ENCODE assay signal across 19 cellular contexts in genomic region chr12:45853550-45853949, GRCh38.
DNase-seq lines count a peak whose midpoint lies in the region; ATAC-seq lines count a peak whose summit lies in the region.
"Had no signal": no experiment of that assay in that cellular context is flagged by ENCODE, and none has a peak within 500 bp of the region (broad histone marks: within the 10 kb centered on the region; RNA-seq: fewer than 3 reads in every experiment).

No MANE protein-coding gene starts in this region.

- no peaks in the 10 kb centered on the region for H3K27me3 ChIP-seq in right cardiac atrium (ENCODE audit: control insufficient read depth, insufficient read depth)
- H3K27me3 ChIP-seq: BLaER1 treated with 17β-estradiol and CSF1 and Interleukin-3, amounts not matched to agents 10 nM and 100 nM had no signal

- peaks cover 54% of the 10 kb centered on the region for H3K36me3 Mint-ChIP-seq in activated CD4-positive, alpha-beta memory T cell treated with anti-CD3 and anti-CD28 coated beads, Interleukin-2, amount 10 ng/mL, durations not matched to agents 7 days and 5 days (ENCODE audit: low read depth)

- H3K9me3 Mint-ChIP-seq in activated CD4-positive, alpha-beta memory T cell treated with anti-CD3 and anti-CD28 coated beads, Interleukin-2, amount 10 ng/mL, durations not matched to agents 7 days and 5 days, result no peaks in the 10 kb centered on the region
- H3K9me3 Mint-ChIP-seq: CD4-positive, alpha-beta T cell; CD8-positive, alpha-beta T cell had no signal

- no peak overlapping the region for H3K27ac Mint-ChIP-seq in activated CD4-positive, alpha-beta memory T cell treated with anti-CD3 and anti-CD28 coated beads, Interleukin-2, amount 10 ng/mL, durations not matched to agents 7 days and 5 days
- H3K27ac Mint-ChIP-seq: B cell; CD4-positive, alpha-beta T cell; CD8-positive, alpha-beta T cell had no signal

- no peak overlapping the region for H3K4me3 Mint-ChIP-seq in activated CD4-positive, alpha-beta memory T cell treated with anti-CD3 and anti-CD28 coated beads, Interleukin-2, amount 10 ng/mL, durations not matched to agents 7 days and 5 days
- H3K4me3 Mint-ChIP-seq: B cell; CD4-positive, alpha-beta T cell; CD8-positive, alpha-beta T cell had no signal

- no peak for DNase-seq in Right ventricle myocardium superior
- no peak for DNase-seq in Right ventricle myocardium inferior (ENCODE audit: missing footprints)
- no peak for DNase-seq in left ventricle myocardium superior
- DNase-seq in right cardiac atrium, result no peak
- DNase-seq in dermis microvascular lymphatic vessel endothelial cell (ENCODE audit: low read depth in 2 of 2), result peak; percentile 43 to 73
- no peak for DNase-seq in activated CD4-positive, alpha-beta memory T cell treated with anti-CD3 and anti-CD28 coated beads, Interleukin-2, amount 10 ng/mL, durations not matched to agents 7 days and 5 days
- no peak for DNase-seq in NCI-H2171 treated with DMSO at 0.1 percent for 48 hours (lab: John Stamatoyannopoulos, UW)
- DNase-seq: AML-193; Caco-2; Calu3; CD4-positive, alpha-beta T cell; CD8-positive, alpha-beta T cell; DMS79 treated with DMSO at 0.1 percent for 48 hours; GF-D8 had no signal

- no peak overlapping the region for H3K27ac ChIP-seq in right cardiac atrium (ENCODE audit: low read length)
- H3K27ac ChIP-seq: 22Rv1; A549; BLaER1 treated with 17β-estradiol and CSF1 and Interleukin-3, amounts not matched to agents 10 nM and 100 nM; C4-2B had no signal

- no peaks in the 10 kb centered on the region for H3K9me3 ChIP-seq in right cardiac atrium (ENCODE audit: control insufficient read depth, low read length)
- H3K9me3 ChIP-seq: A549; BLaER1 treated with 17β-estradiol and CSF1 and Interleukin-3, amounts not matched to agents 10 nM and 100 nM; Caco-2 had no signal

- peaks cover 6% of the 10 kb centered on the region for H3K4me1 ChIP-seq in right cardiac atrium (ENCODE audit: control insufficient read depth, insufficient read depth, low read length)
- H3K4me1 ChIP-seq: A549; BLaER1 treated with 17β-estradiol and CSF1 and Interleukin-3, amounts not matched to agents 10 nM and 100 nM; Caco-2 had no signal

- intact Hi-C loops in Right ventricle myocardium superior (cut with DNase I) (no loop called here), Right ventricle myocardium inferior (cut with DNase I) (no loop called here), left ventricle myocardium superior (cut with micrococcal nuclease) (no loop called here), right cardiac atrium (cut with DNase I) (no loop called here)

- CTCF ChIA-PET in activated CD4-positive, alpha-beta memory T cell treated with anti-CD3 and anti-CD28 coated beads, Interleukin-2, amount 10 ng/mL, durations not matched to agents 7 days and 5 days (lab: Charles Lee), result no interaction called here

- ATAC-seq in Right ventricle myocardium superior (ENCODE audit: poor library complexity) (peak; percentile 43), Right ventricle myocardium inferior (no peak), left ventricle myocardium superior (peak; percentile 36), right cardiac atrium (no peak)
- ATAC-seq: A549; CD8-positive, alpha-beta T cell had no signal

- WGBS in right cardiac atrium, result 83% methylated on average over 3 of the region's 3 CpGs

- POLR2A ChIA-PET in activated CD4-positive, alpha-beta memory T cell treated with anti-CD3 and anti-CD28 coated beads, Interleukin-2, amount 10 ng/mL, durations not matched to agents 7 days and 5 days (lab: Charles Lee), result no interaction called here

- no peak overlapping the region for H3K4me3 ChIP-seq in right cardiac atrium (ENCODE audit: low read length)
- H3K4me3 ChIP-seq: A549; BLaER1 treated with 17β-estradiol and CSF1 and Interleukin-3, amounts not matched to agents 10 nM and 100 nM had no signal

- H3K27me3 Mint-ChIP-seq in activated CD4-positive, alpha-beta memory T cell treated with anti-CD3 and anti-CD28 coated beads, Interleukin-2, amount 10 ng/mL, durations not matched to agents 7 days and 5 days, result no peaks in the 10 kb centered on the region
- H3K27me3 Mint-ChIP-seq: B cell; CD4-positive, alpha-beta T cell had no signal

- H3K4me1 Mint-ChIP-seq in activated CD4-positive, alpha-beta memory T cell treated with anti-CD3 and anti-CD28 coated beads, Interleukin-2, amount 10 ng/mL, durations not matched to agents 7 days and 5 days, result no peaks in the 10 kb centered on the region
- H3K4me1 Mint-ChIP-seq: B cell had no signal

Comparison
In these comparisons a context has a peak if more than half of its experiments do, and no peak if none do; other contexts are left out.
1. ATAC-seq: peak in Right ventricle myocardium superior (single experiment) and left ventricle myocardium superior (single experiment); none in Right ventricle myocardium inferior (single experiment) and right cardiac atrium (0 of 2).
2. DNase-seq: peak in dermis microvascular lymphatic vessel endothelial cell (2 of 2); none in Right ventricle myocardium superior (single experiment), Right ventricle myocardium inferior (single experiment), left ventricle myocardium superior (single experiment), right cardiac atrium (0 of 3), activated CD4-positive, alpha-beta memory T cell treated with anti-CD3 and anti-CD28 coated beads, Interleukin-2, amount 10 ng/mL, durations not matched to agents 7 days and 5 days (single experiment) and NCI-H2171 treated with DMSO at 0.1 percent for 48 hours (single experiment).